Comparison of ENCODE assay signal across 8 cellular contexts in the genomic region with DNA sequence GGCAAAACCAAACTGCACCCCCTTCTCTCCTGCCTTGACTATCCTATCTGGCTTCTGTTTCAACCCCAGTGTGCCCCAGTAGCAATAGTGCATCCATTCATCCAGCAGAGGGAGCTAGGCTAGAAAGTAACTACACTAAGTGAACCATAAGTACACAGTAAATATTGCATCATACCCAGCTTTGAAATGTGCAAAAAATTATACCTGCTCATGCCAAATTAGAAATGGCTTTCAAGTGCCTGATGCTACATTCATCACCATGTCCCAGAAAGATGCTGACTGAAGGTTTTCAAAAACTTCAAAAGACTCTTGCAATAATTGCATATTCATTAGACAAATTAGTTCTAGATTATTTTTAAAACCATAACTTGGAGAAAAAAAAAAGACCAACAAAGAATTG.
A peak's percentile ranks its signal among the peaks of the same experiment; 100 is the strongest.
DNase-seq lines count a peak whose midpoint lies in the region; ATAC-seq lines count a peak whose summit lies in the region.

No MANE protein-coding gene starts in this region.

- DNase-seq in Daoy (ENCODE audit: low read depth) (peak; percentile 72), NCI-H345 (lab: John Stamatoyannopoulos, UW) (peak; percentile 80), glomerular visceral epithelial cell (ENCODE audit: extremely low spot score) (peak; percentile 63), putamen (ENCODE audit: low spot score) (peak; percentile 42)
- DNase-seq in activated CD4-positive, alpha-beta T cell treated with anti-CD3 and anti-CD28 coated beads, Interleukin-2, amount 50 U/mL, for 48 hours: peak; percentile 2 to 32
- DNase-seq in activated CD8-positive, alpha-beta memory T cell treated with anti-CD3 and anti-CD28 coated beads for 24 hours: no peak

- ATAC-seq in GM19395 (IDR thresholded peaks at IDR 0.05; ENCODE audit: unreplicated experiment) (peak; percentile 97), HG03280 (IDR thresholded peaks at IDR 0.05; ENCODE audit: unreplicated experiment) (peak; percentile 99)
